10 cellular contexts compared by ENCODE assay signal in genomic region chr7:73978681-73979563, GRCh38. TPM values are rescaled to one million over a fixed set of nuclear protein-coding genes. Genes with fewer than 3 reads are reported as not detected.
DNase-seq lines count a peak whose midpoint lies in the region; ATAC-seq, FAIRE-seq and TF ChIP-seq lines count a peak whose summit lies in the region.
"Had no signal": no experiment of that assay in that cellular context is flagged by ENCODE, and none has a peak within 500 bp of the region (broad histone marks: within the 10 kb centered on the region; RNA-seq: fewer than 3 reads in every experiment).

No MANE protein-coding gene starts in this region.

- DNase-seq in D721Med (ENCODE audit: insufficient read length, low spot score) = no peak
- DNase-seq in H54 (ENCODE audit: insufficient read length, low spot score) = peak; percentile 89
- peak; percentile 67 for DNase-seq in NCI-H510A (lab: John Stamatoyannopoulos, UW)
- peak in 1 of 2 donors; percentile 75 for DNase-seq in ascending aorta (ENCODE audit: low spot score in 2 of 2)
- DNase-seq in left kidney (ENCODE audit: low read depth, low spot score) = peak; percentile 84
- DNase-seq in OCI-M2 (lab: John Stamatoyannopoulos, UW; ENCODE audit: unreplicated experiment) = no peak

- intact Hi-C loops in ascending aorta (cut with DNase I) = no loop called here

- FAIRE-seq in D721Med (lab: Jason Lieb, UNC) = no peak
- no peak for FAIRE-seq in H54 (lab: Jason Lieb, UNC)

- TF ChIP-seq POLR2A in H54 (IDR thresholded peaks at IDR 0.05; ENCODE audit: low read depth, low read length) = no peak

- TF ChIP-seq CTCF in D721Med (IDR thresholded peaks at IDR 0.05; ENCODE audit: insufficient read depth, missing control alignments) = peak; percentile 46
- peak in 2 of 3 experiments; percentile 28 to 29 for TF ChIP-seq CTCF in ascending aorta (IDR thresholded peaks at IDR 0.05)

- H3K27me3 ChIP-seq in ascending aorta = no peaks in the 10 kb centered on the region

- H3K9me3 ChIP-seq in ascending aorta = no peaks in the 10 kb centered on the region

- H3K4me1 ChIP-seq in ascending aorta = peaks cover 11 to 49% of the 10 kb centered on the region in 2 donors
- H3K4me1 ChIP-seq: parathyroid adenoma had no signal

- H3K4me3 ChIP-seq in ascending aorta = no peak overlapping the region

- peak overlapping the region; percentile 70 to 75 for H3K27ac ChIP-seq in ascending aorta
- H3K27ac ChIP-seq: parathyroid adenoma had no signal

- ATAC-seq in GM21529 (IDR thresholded peaks at IDR 0.05; ENCODE audit: unreplicated experiment) (no peak), HG02870 (IDR thresholded peaks at IDR 0.05; ENCODE audit: unreplicated experiment) (no peak)

- no peaks in the 10 kb centered on the region for H3K36me3 ChIP-seq in ascending aorta

RNA-seq across cellular contexts. Expression of gene ELN, which starts 49.1 kb away (rescaled TPM):
- 395 TPM for total RNA-seq in ascending aorta
- total RNA-seq: T-helper 1 cell treated with Interleukin-12 subunit alpha and Interleukin-12 subunit beta and Interleukin-4 antibody, amounts not matched to agents 30 ng/mL and 1 ng/mL, for 36 hours had no signal

Comparison
In these comparisons a context has a peak if more than half of its experiments do, and no peak if none do; other contexts are left out.
1. DNase-seq: peak in H54 (single experiment), NCI-H510A (single experiment) and left kidney (single experiment); none in D721Med (single experiment) and OCI-M2 (single experiment).